In genomic region chr16:79757163-79757562, GRCh38 we compare ENCODE assay signal across 1 cellular context.
TF ChIP-seq lines count a peak whose summit lies in the region.

No MANE protein-coding gene starts in this region.

TF ChIP-seq in K562, 482 proteins besides CTCF, POLR2A, EP300 and RAD21 (continued from another document and continues in another):
- TF ChIP-seq SIN3B (IDR thresholded peaks at IDR 0.05; ENCODE audit: low read depth) (no peak), HOMEZ (CRISPR knock-in tag; IDR thresholded peaks at IDR 0.05) (no peak), ZNF589 (CRISPR knock-in tag; IDR thresholded peaks at IDR 0.05; ENCODE audit: low read depth) (peak; percentile 71; the same call in 1 of the 2 replicates), L3MBTL2 (IDR thresholded peaks at IDR 0.05) (peak; percentile 75; the same call in 1 of the 2 replicates), PML (IDR thresholded peaks at IDR 0.05; ENCODE audit: low read length) (no peak), HDAC6 (IDR thresholded peaks at IDR 0.05; ENCODE audit: low read depth, low read length) (no peak), VEZF1 (CRISPR knock-in tag; IDR thresholded peaks at IDR 0.05) (peak; percentile 65), ZNF764 (CRISPR knock-in tag; IDR thresholded peaks at IDR 0.05; ENCODE audit: low read depth) (no peak), C11orf30 (IDR thresholded peaks at IDR 0.05; ENCODE audit: low read depth) (no peak), MAFG (tag; conservative IDR thresholded peaks at IDR 0.05) (no peak), CREB1 (IDR thresholded peaks at IDR 0.05) (no peak), CREB1 (CRISPR knock-in tag; IDR thresholded peaks at IDR 0.05) (no peak), ZNF76 (CRISPR knock-in tag; IDR thresholded peaks at IDR 0.05; ENCODE audit: borderline replicate concordance) (0 out of 2 replicates have a peak, but pooled peaks have one; percentile 46), SMAD4 (CRISPR knock-in tag; conservative IDR thresholded peaks at IDR 0.05) (peak; percentile 80), BCOR (IDR thresholded peaks at IDR 0.05) (no peak), ZNF766 (CRISPR knock-in tag; conservative IDR thresholded peaks at IDR 0.05) (peak; percentile 100), CTBP1 (IDR thresholded peaks at IDR 0.05; ENCODE audit: borderline replicate concordance) (peak; percentile 24; the same call in 1 of the 2 replicates), PHF8 (IDR thresholded peaks at IDR 0.05; ENCODE audit: borderline replicate concordance, low read length) (no peak), CEBPG (CRISPR knock-in tag; IDR thresholded peaks at IDR 0.05) (no peak), CEBPG (tag; conservative IDR thresholded peaks at IDR 0.05 in 1 of 2, IDR thresholded peaks at IDR 0.05 in 1 of 2) (no peak; a peak in 1 of 4 replicates), CEBPB (tag; IDR thresholded peaks at IDR 0.05) (peak; percentile 63), ELF2 (CRISPR knock-in tag; IDR thresholded peaks at IDR 0.05) (no peak), MAZ (CRISPR knock-in tag; conservative IDR thresholded peaks at IDR 0.05 in 1 of 2, IDR thresholded peaks at IDR 0.05 in 1 of 2) (peak in 1 of 2 experiments; percentile 19; a peak in 1 of 4 replicates), SMC3 (conservative IDR thresholded peaks at IDR 0.05; ENCODE audit: insufficient read depth, low read depth, low read length) (peak; percentile 32; the same call in 1 of the 2 replicates), HIVEP1 (CRISPR knock-in tag; IDR thresholded peaks at IDR 0.05) (0 out of 2 replicates have a peak, but pooled peaks have one; percentile 52), HNRNPUL1 (IDR thresholded peaks at IDR 0.05; ENCODE audit: low read length) (no peak), POLR2AphosphoS5 (IDR thresholded peaks at IDR 0.05; ENCODE audit: control insufficient read depth, insufficient read depth, low read depth, low read length) (no peak), USF1 (CRISPR knock-in tag; IDR thresholded peaks at IDR 0.05) (no peak), CBX1 (IDR thresholded peaks at IDR 0.05; ENCODE audit: low read depth) (peak; percentile 28; the same call in 1 of the 2 replicates), ZNF282 (CRISPR knock-in tag; IDR thresholded peaks at IDR 0.05) (no peak), CBFA2T3 (IDR thresholded peaks at IDR 0.05) (peak; percentile 57), CXXC5 (CRISPR knock-in tag; IDR thresholded peaks at IDR 0.05) (peak; percentile 28; the same call in 1 of the 2 replicates), FOXJ3 (CRISPR knock-in tag; IDR thresholded peaks at IDR 0.05) (no peak), TEAD4 (IDR thresholded peaks at IDR 0.05; ENCODE audit: low read length) (peak; percentile 55; the same call in 1 of the 2 replicates), TEAD4 (CRISPR knock-in tag; IDR thresholded peaks at IDR 0.05; ENCODE audit: borderline replicate concordance) (no peak), TEAD1 (CRISPR knock-in tag; IDR thresholded peaks at IDR 0.05) (peak in 1 of 2 experiments; percentile 70; a peak in 1 of 4 replicates), ARID3A (IDR thresholded peaks at IDR 0.05; ENCODE audit: borderline replicate concordance, low read depth, low read length) (no peak), CHAMP1 (IDR thresholded peaks at IDR 0.05) (peak; percentile 50; the same call in 1 of the 2 replicates), SRF (CRISPR knock-in tag; IDR thresholded peaks at IDR 0.05) (no peak), ZNF395 (CRISPR knock-in tag; IDR thresholded peaks at IDR 0.05) (no peak), ZNF408 (CRISPR knock-in tag; IDR thresholded peaks at IDR 0.05; ENCODE audit: low read depth) (no peak), BRD9 (IDR thresholded peaks at IDR 0.05; ENCODE audit: low read depth, partially characterized antibody) (peak; percentile 31), GATA2 (CRISPR knock-in tag; IDR thresholded peaks at IDR 0.05) (no peak), RCOR1 (IDR thresholded peaks at IDR 0.05; ENCODE audit: borderline replicate concordance in 1 of 2, low read depth in 2 of 2, low read length in 2 of 2) (peak in 1 of 2 experiments; percentile 70; a peak in 2 of 4 replicates), POLR2H (tag; IDR thresholded peaks at IDR 0.05; ENCODE audit: low read depth) (no peak), SMARCC2 (IDR thresholded peaks at IDR 0.05; ENCODE audit: low read depth) (no peak), FOS (IDR thresholded peaks at IDR 0.05; ENCODE audit: extremely low read depth, insufficient read length) (no peak), HDAC2 (IDR thresholded peaks at IDR 0.05) (0 out of 2 replicates have a peak, but pooled peaks have one; percentile 33), HDAC1 (IDR thresholded peaks at IDR 0.05) (no peak), BRD4 (IDR thresholded peaks at IDR 0.05) (no peak), HCFC1 (IDR thresholded peaks at IDR 0.05; ENCODE audit: low read depth, low read length) (no peak), REST (CRISPR knock-in tag; IDR thresholded peaks at IDR 0.05; ENCODE audit: low read depth) (no peak), EP400 (IDR thresholded peaks at IDR 0.05) (0 out of 2 replicates have a peak, but pooled peaks have one; percentile 38), PTRF (tag; IDR thresholded peaks at IDR 0.05) (no peak), DEAF1 (CRISPR knock-in tag; IDR thresholded peaks at IDR 0.05) (peak; percentile 55), KLF6 (CRISPR knock-in tag; IDR thresholded peaks at IDR 0.05; ENCODE audit: borderline replicate concordance) (0 out of 2 replicates have a peak, but pooled peaks have one; percentile 40), TFAP4 (CRISPR knock-in tag; IDR thresholded peaks at IDR 0.05; ENCODE audit: borderline replicate concordance) (peak; percentile 61)
